Comparison of ENCODE assay signal across 8 cellular contexts in the genomic region with DNA sequence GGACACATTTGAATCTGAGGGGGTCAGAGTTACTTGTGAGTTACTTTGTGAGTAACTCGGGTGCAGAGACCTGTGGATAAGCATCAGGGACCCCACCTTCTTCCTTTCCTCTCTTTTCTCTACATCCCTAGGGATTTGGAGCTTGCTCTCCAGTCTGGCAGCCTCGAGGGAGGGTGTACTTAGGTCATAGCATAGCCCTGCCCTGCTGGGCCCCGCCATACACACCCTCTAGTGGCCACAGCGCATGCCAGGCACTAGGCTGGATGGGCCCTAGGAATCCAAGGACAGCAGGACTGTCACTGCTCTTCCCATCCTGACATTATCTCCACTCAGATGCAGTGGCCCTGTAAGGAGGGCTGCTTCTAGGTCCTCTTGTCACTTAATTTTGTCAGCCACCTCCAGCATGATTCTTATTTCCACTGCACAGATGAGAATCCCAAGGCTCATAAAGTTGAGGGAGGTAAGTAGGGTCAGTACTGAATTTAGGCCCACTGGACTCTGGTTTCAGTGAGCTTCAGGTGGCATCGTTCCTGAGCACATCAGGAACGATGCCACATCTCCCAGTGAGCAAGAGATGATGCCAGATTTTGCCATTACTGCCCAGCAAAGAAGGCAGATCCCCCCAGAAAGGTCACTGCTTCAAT.
DNase-seq lines count a peak whose midpoint lies in the region; ATAC-seq and TF ChIP-seq lines count a peak whose summit lies in the region.

No MANE protein-coding gene starts in this region.

- DNase-seq in DMS 273 (lab: John Stamatoyannopoulos, UW; ENCODE audit: unreplicated experiment) (peak; percentile 77), DMS 273 treated with DMSO at 0.1 percent for 48 hours (lab: John Stamatoyannopoulos, UW) (no peak), KG1 (lab: John Stamatoyannopoulos, UW) (peak; percentile 46), SW480 (ENCODE audit: low spot score) (peak; percentile 79), foreskin fibroblast (peak; percentile 66 to 89), posterior cingulate gyrus (peak in 6 of 10 donors; percentile 34 to 90 (median 49)), NCI-H187 treated with DMSO at 0.1 percent for 48 hours (lab: John Stamatoyannopoulos, UW) (no peak)

- peak; percentile 98 for TF ChIP-seq CTCF in foreskin fibroblast (IDR thresholded peaks at IDR 0.05; ENCODE audit: low read depth, low read length)

- no peak for ATAC-seq in GM18858 (IDR thresholded peaks at IDR 0.05; ENCODE audit: unreplicated experiment)

- intact Hi-C loops in posterior cingulate gyrus (cut with DNase I): no loop called here

- no peak overlapping the region for H3K4me3 ChIP-seq in foreskin fibroblast (ENCODE audit: low read depth in 1 of 2, low read length in 2 of 2)

Comparison
In these comparisons a context has a peak if more than half of its experiments do, and no peak if none do; other contexts are left out.
1. DNase-seq: peak in DMS 273 (single experiment), KG1 (single experiment), SW480 (single experiment), foreskin fibroblast (2 of 2) and posterior cingulate gyrus (6 of 10); none in DMS 273 treated with DMSO at 0.1 percent for 48 hours (single experiment) and NCI-H187 treated with DMSO at 0.1 percent for 48 hours (single experiment).